In genomic region chr5:73302797-73303138, GRCh38 we compare ENCODE assay signal across 1 cellular context.
TF ChIP-seq lines count a peak whose summit lies in the region.

No MANE protein-coding gene starts in this region.

TF ChIP-seq in H1, 55 proteins besides CTCF, POLR2A, EP300 and RAD21 (continued from another document):
- TF ChIP-seq E2F6 (IDR thresholded peaks at IDR 0.05) = no peak
